10 cellular contexts compared by ENCODE assay signal in genomic region chr9:91211919-91212318, GRCh38.
DNase-seq lines count a peak whose midpoint lies in the region; ATAC-seq, FAIRE-seq and TF ChIP-seq lines count a peak whose summit lies in the region.
"Had no signal": no experiment of that assay in that cellular context is flagged by ENCODE, and none has a peak within 500 bp of the region (broad histone marks: within the 10 kb centered on the region; RNA-seq: fewer than 3 reads in every experiment).

No MANE protein-coding gene starts in this region.

- peaks cover 3% of the 10 kb centered on the region; the same call in 1 of the 2 replicates for H3F3A ChIP-seq in PC-9 (ENCODE audit: insufficient read depth, low read depth)

- H3K36me3 Mint-ChIP-seq in Calu3 (ENCODE audit: insufficient read depth, unreplicated experiment): no peaks in the 10 kb centered on the region
- peaks cover 5% of the 10 kb centered on the region for H3K36me3 Mint-ChIP-seq in neural crest cell (ENCODE audit: low read depth)

- H4K20me1 ChIP-seq in OCI-LY7 (ENCODE audit: insufficient read depth, low read length) (no peaks in the 10 kb centered on the region), PC-9 (ENCODE audit: insufficient read depth) (no peaks in the 10 kb centered on the region)

- peak overlapping the region; percentile 40 for H3K27ac Mint-ChIP-seq in Calu3 (ENCODE audit: unreplicated experiment)
- H3K27ac Mint-ChIP-seq in neural crest cell (ENCODE audit: unreplicated experiment): peak overlapping the region; percentile 36
- H3K27ac Mint-ChIP-seq: HFFc6 had no signal

- H3K4me3 ChIP-seq in OCI-LY7 (ENCODE audit: low read depth, low read length, poor library complexity, severe bottlenecking) (no peak overlapping the region), PC-9 (no peak overlapping the region)

- H3K79me2 ChIP-seq in OCI-LY7 (ENCODE audit: insufficient read depth, low read depth, low read length) (no peaks in the 10 kb centered on the region), PC-9 (ENCODE audit: low read depth) (no peaks in the 10 kb centered on the region)

- H3K9me3 Mint-ChIP-seq in Calu3 (ENCODE audit: low read depth, unreplicated experiment) (no peaks in the 10 kb centered on the region), neural crest cell (no peaks in the 10 kb centered on the region)
- H3K9me3 Mint-ChIP-seq: HFFc6 had no signal

- no peak for FAIRE-seq in urothelium cell line (lab: Jason Lieb, UNC)

- POLR2A ChIA-PET in OCI-LY7 (lab: Charles Lee): no interaction called here
- POLR2A ChIA-PET in PC-9 (lab: Charles Lee; ENCODE audit: unreplicated experiment): no interaction called here

- no peaks in the 10 kb centered on the region for H3K27me3 ChIP-seq in PC-9 (ENCODE audit: insufficient read depth, low read depth)

- H2AFZ ChIP-seq in OCI-LY7 (ENCODE audit: low read length) (peak overlapping the region; percentile 52; the same call in 1 of the 2 replicates), PC-9 (no peak overlapping the region)

- peaks cover 46% of the 10 kb centered on the region for H3K4me1 ChIP-seq in OCI-LY7 (ENCODE audit: insufficient read depth, low read length, poor library complexity, severe bottlenecking)
- H3K4me1 ChIP-seq in PC-9 (replicated peaks; ENCODE audit: insufficient read depth): peaks cover 9% of the 10 kb centered on the region

- DNase-seq in Calu3 (no peak), OCI-LY7 (ENCODE audit: low spot score) (no peak), dermis blood vessel endothelial cell (peak; percentile 34), neural crest cell (ENCODE audit: low read depth, low spot score) (no peak), SW480 (ENCODE audit: low spot score) (no peak), PC-9 (no peak), urothelium cell line (ENCODE audit: low spot score) (no peak)
- DNase-seq: cortex of kidney, HFFc6 had no signal

- H3K27ac ChIP-seq in OCI-LY7 (ENCODE audit: low read depth, low read length, poor library complexity, severe bottlenecking) (no peak overlapping the region), PC-9 (no peak overlapping the region)

- H3K36me3 ChIP-seq in OCI-LY7 (ENCODE audit: insufficient read depth, low read length) (no peaks in the 10 kb centered on the region), PC-9 (ENCODE audit: low read depth) (no peaks in the 10 kb centered on the region)

- H3K4me1 Mint-ChIP-seq in Calu3 (ENCODE audit: low read depth, unreplicated experiment) (peaks cover 57% of the 10 kb centered on the region), neural crest cell (peaks cover 16% of the 10 kb centered on the region)

- TF ChIP-seq CTCF in Calu3 (IDR thresholded peaks at IDR 0.05; ENCODE audit: unreplicated experiment) (no peak), OCI-LY7 (conservative IDR thresholded peaks at IDR 0.05; ENCODE audit: low read length) (no peak), neural crest cell (conservative IDR thresholded peaks at IDR 0.05) (no peak), PC-9 (conservative IDR thresholded peaks at IDR 0.05) (no peak)

- no peak for ATAC-seq in HG03460 (IDR thresholded peaks at IDR 0.05; ENCODE audit: unreplicated experiment)

- BruUV-seq in Calu3 (replicated peaks; lab: Mats Ljungman, UMichigan): no TSS peak
- BruUV-seq in OCI-LY7 (replicated peaks; lab: Mats Ljungman, UMichigan): no TSS peak
- BruUV-seq in PC-9 (replicated peaks; lab: Mats Ljungman, UMichigan): no TSS peak

- H3K4me2 ChIP-seq in OCI-LY7 (ENCODE audit: low read length) (peak overlapping the region; percentile 33), PC-9 (no peak overlapping the region)

- H3K27me3 Mint-ChIP-seq in Calu3 (ENCODE audit: unreplicated experiment) (no peaks in the 10 kb centered on the region), neural crest cell (ENCODE audit: low read depth) (no peaks in the 10 kb centered on the region)

- CTCF ChIA-PET in Calu3 (lab: Charles Lee): interaction anchor here (0.6 kb wide), 1 partner anchor 177 kb away, joined by 3 read pairs; no protein-coding TSS in a partner anchor
- CTCF ChIA-PET in OCI-LY7 (lab: Charles Lee; ENCODE audit: unreplicated experiment): no interaction called here
- CTCF ChIA-PET in PC-9 (lab: Charles Lee): no interaction called here

- intact Hi-C loops in Calu3 (cut with micrococcal nuclease; ENCODE audit: unreplicated experiment) (no loop called here), OCI-LY7 (cut with micrococcal nuclease; ENCODE audit: unreplicated experiment) (no loop called here), PC-9 (cut with micrococcal nuclease; ENCODE audit: unreplicated experiment) (no loop called here)

- H3K9me3 ChIP-seq in OCI-LY7 (ENCODE audit: low read length): peaks cover 5% of the 10 kb centered on the region; the same call in 1 of the 2 replicates
- no peaks in the 10 kb centered on the region for H3K9me3 ChIP-seq in PC-9 (ENCODE audit: insufficient read depth, low read depth)

- peak overlapping the region; percentile 58 for H3K4me3 Mint-ChIP-seq in Calu3 (ENCODE audit: low read depth, unreplicated experiment)
- H3K4me3 Mint-ChIP-seq in neural crest cell: no peak overlapping the region
- H3K4me3 Mint-ChIP-seq: HFFc6 had no signal

- H3K9me2 ChIP-seq in OCI-LY7 (ENCODE audit: insufficient read depth, low read length) (no peaks in the 10 kb centered on the region), PC-9 (ENCODE audit: insufficient read depth) (no peaks in the 10 kb centered on the region)
